ENCODE assay signal across 17 cellular contexts in the genomic region with DNA sequence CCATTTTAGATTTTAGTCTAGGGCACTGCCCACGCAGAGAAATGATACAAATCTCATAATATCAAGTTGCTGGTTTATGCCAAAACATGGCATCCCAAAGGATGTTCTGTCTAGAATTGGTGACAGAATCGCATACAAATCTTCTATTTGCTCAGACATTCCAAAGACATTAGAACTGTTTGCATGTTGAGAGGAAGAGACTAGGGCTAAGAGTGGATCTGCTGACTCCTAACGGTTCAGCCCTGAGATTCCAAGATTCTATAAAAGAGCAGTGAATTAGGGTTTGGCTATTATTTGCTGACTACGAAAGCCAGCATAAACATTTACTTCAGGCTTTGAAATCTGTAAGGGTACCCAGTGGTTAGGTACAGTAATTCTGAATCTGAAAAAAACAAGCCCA. TPM values are rescaled to one million over a fixed set of nuclear protein-coding genes. Genes with fewer than 3 reads are reported as not detected.
A peak's percentile ranks its signal among the peaks of the same experiment; 100 is the strongest.
DNase-seq lines count a peak whose midpoint lies in the region; ATAC-seq, FAIRE-seq and TF ChIP-seq lines count a peak whose summit lies in the region.
"Had no signal": no experiment of that assay in that cellular context is flagged by ENCODE, and none has a peak within 500 bp of the region (broad histone marks: within the 10 kb centered on the region; RNA-seq: fewer than 3 reads in every experiment).

No MANE protein-coding gene starts in this region.

- H3K27ac Mint-ChIP-seq in memory B cell, result peak overlapping the region; percentile 75
- H3K27ac Mint-ChIP-seq: progenitor cell of endocrine pancreas had no signal

- peaks cover 4% of the 10 kb centered on the region for H3K9me3 Mint-ChIP-seq in memory B cell

- H3K27me3 ChIP-seq in Loucy (ENCODE audit: insufficient read depth, low read length, poor library complexity, severe bottlenecking), result no peaks in the 10 kb centered on the region
- H3K27me3 ChIP-seq in small intestine (ENCODE audit: control insufficient read depth in 2 of 2, insufficient read depth in 2 of 2, low read length in 2 of 2), result no peaks in the 10 kb centered on the region
- no peaks in the 10 kb centered on the region for H3K27me3 ChIP-seq in H7 (ENCODE audit: control insufficient read depth, insufficient read depth, low read length)

- 76 to 95% (median 89%) methylated on average over 4 of the region's 4 CpGs for WGBS in small intestine, 3 donors

- no peak overlapping the region for H3K4me3 Mint-ChIP-seq in memory B cell

- H3K4me2 ChIP-seq in Loucy (ENCODE audit: low read depth, low read length, poor library complexity, severe bottlenecking), result peak overlapping the region; percentile 80

- FAIRE-seq in small intestine (lab: Jason Lieb, UNC), result no peak
- FAIRE-seq: kidney had no signal

- H3K9me2 ChIP-seq in Loucy (replicated peaks; ENCODE audit: low read depth, low read length), result no peaks in the 10 kb centered on the region

- H4K20me1 ChIP-seq in Loucy (ENCODE audit: insufficient read depth, low read length, poor library complexity, severe bottlenecking), result peaks cover 4% of the 10 kb centered on the region

- H3K4me1 ChIP-seq in Loucy (ENCODE audit: insufficient read depth, low read length, poor library complexity, severe bottlenecking) (peaks cover 43% of the 10 kb centered on the region), small intestine (ENCODE audit: control insufficient read depth in 2 of 2, insufficient read depth in 1 of 2, low read depth in 1 of 2, low read length in 1 of 2) (peaks cover 0 to 4% of the 10 kb centered on the region in 2 donors)

- H3K36me3 Mint-ChIP-seq in memory B cell, result peaks cover under 1% of the 10 kb centered on the region

- H3K9me3 ChIP-seq in Loucy (ENCODE audit: insufficient read depth, low read depth, low read length) (peaks cover 15% of the 10 kb centered on the region; the same call in 1 of the 2 replicates), small intestine (ENCODE audit: control insufficient read depth, low read depth) (peaks cover 3% of the 10 kb centered on the region)

- H3K9ac ChIP-seq in Loucy (ENCODE audit: low read depth, low read length, poor library complexity, severe bottlenecking), result peak overlapping the region; percentile 84

- peak overlapping the region; percentile 61 for H3K27ac ChIP-seq in caudate nucleus (ENCODE audit: low read depth, low read length)
- no peak overlapping the region for H3K27ac ChIP-seq in small intestine (ENCODE audit: low read depth in 1 of 2, low read length in 1 of 2)

- ATAC-seq in memory B cell (ENCODE audit: low read depth) (no peak), GM21367 (IDR thresholded peaks at IDR 0.05; ENCODE audit: unreplicated experiment) (no peak)

- H3K79me2 ChIP-seq in Loucy (ENCODE audit: insufficient read depth, low read length), result peaks cover 84% of the 10 kb centered on the region

- H3F3A ChIP-seq in Loucy (ENCODE audit: low read depth), result no peaks in the 10 kb centered on the region

- TF ChIP-seq CTCF in Loucy (conservative IDR thresholded peaks at IDR 0.05; ENCODE audit: low read length), result no peak

- H3K4me1 Mint-ChIP-seq in memory B cell, result peaks cover 23% of the 10 kb centered on the region

- peak; percentile 28 for DNase-seq in AG08396 (ENCODE audit: low spot score)
- DNase-seq in caudate nucleus (lab: John Stamatoyannopoulos, UW), result no peak
- DNase-seq in memory B cell (ENCODE audit: low spot score in 2 of 2), result no peak
- DNase-seq in A172 (ENCODE audit: low spot score), result no peak
- DNase-seq in small intestine, result no peak
- no peak for DNase-seq in H7
- DNase-seq: activated T-cell treated with anti-CD3 and anti-CD28 coated beads, Interleukin-2, amount 50 U/mL, for 1 hour; amniotic stem cell; foreskin melanocyte; kidney; NCI-H1105; NCI-H2227 treated with DMSO at 0.1 percent for 48 hours; T-helper 1 cell had no signal

- H2AFZ ChIP-seq in Loucy (ENCODE audit: low read length), result no peak overlapping the region

- peaks cover 10% of the 10 kb centered on the region; the same call in 1 of the 2 replicates for H3K36me3 ChIP-seq in Loucy (ENCODE audit: insufficient read depth, low read length)
- H3K36me3 ChIP-seq in small intestine (ENCODE audit: control insufficient read depth in 2 of 2, insufficient read depth in 2 of 2, low read length in 2 of 2), result no peaks in the 10 kb centered on the region
- no peaks in the 10 kb centered on the region for H3K36me3 ChIP-seq in H7 (replicated peaks; ENCODE audit: control insufficient read depth, insufficient read depth, low read length)
- H3K36me3 ChIP-seq: thoracic aorta had no signal

- no peaks in the 10 kb centered on the region for H3K27me3 Mint-ChIP-seq in memory B cell

- H3K4me3 ChIP-seq in Loucy (ENCODE audit: low read length, poor library complexity, severe bottlenecking) (peak overlapping the region; percentile 74), small intestine (ENCODE audit: low read depth in 1 of 2, low read length in 2 of 2) (no peak overlapping the region), H7 (ENCODE audit: insufficient read depth, low read depth, low read length) (no peak overlapping the region)
- H3K4me3 ChIP-seq: thoracic aorta had no signal

RNA-seq across cellular contexts. Expression of a gene that starts 3.6 kb away (rescaled TPM):
- 17.5 and 18.3 TPM in 2 replicates for total RNA-seq in A172 (2014; rRNA removed; shearing (Covaris generic))
- polyA plus RNA-seq in small intestine, result 10 to 100 TPM; 14.8 to 43.6 (median 18.6) TPM
- 25.9 and 26.6 TPM in 2 replicates for total RNA-seq in H7 (2014; rRNA removed; shearing (Covaris generic))
